Comparison of ENCODE assay signal across 1 cellular context in genomic region chr3:46874430-46874829, GRCh38.
A peak's percentile ranks its signal among the peaks of the same experiment; 100 is the strongest.
TF ChIP-seq lines count a peak whose summit lies in the region.

No MANE protein-coding gene starts in this region.

TF ChIP-seq in GM12878, 131 proteins besides CTCF, POLR2A, EP300 and RAD21:
- TF ChIP-seq RELA (IDR thresholded peaks at IDR 0.05; ENCODE audit: borderline replicate concordance, partially characterized antibody) (no peak), JUNB (IDR thresholded peaks at IDR 0.05) (no peak), BHLHE40 (IDR thresholded peaks at IDR 0.05; ENCODE audit: borderline replicate concordance in 1 of 2, low read depth in 2 of 2, low read length in 1 of 2) (peak; percentile 28 to 35; a peak in 1 of 4 replicates), ZNF687 (IDR thresholded peaks at IDR 0.05) (peak; percentile 88), MEF2B (IDR thresholded peaks at IDR 0.05; ENCODE audit: partially characterized antibody, poor library complexity, severe bottlenecking) (peak; percentile 45), CREB1 (IDR thresholded peaks at IDR 0.05; ENCODE audit: low read depth) (0 out of 2 replicates have a peak, but pooled peaks have one; percentile 11), IKZF2 (IDR thresholded peaks at IDR 0.05) (0 out of 4 replicates have a peak, but pooled peaks have one; percentile 25 to 33)
